1 cellular context compared by ENCODE assay signal in genomic region chr2:16226942-16227664, GRCh38.
TF ChIP-seq lines count a peak whose summit lies in the region.

No MANE protein-coding gene starts in this region.

TF ChIP-seq in HepG2, 621 proteins besides CTCF, POLR2A, EP300 and RAD21 (continued from another document):
- TF ChIP-seq DZIP1 (CRISPR knock-in tag; IDR thresholded peaks at IDR 0.05): no peak
- TF ChIP-seq ZNF382 (CRISPR knock-in tag; IDR thresholded peaks at IDR 0.05; ENCODE audit: borderline replicate concordance): no peak
- TF ChIP-seq PAX8 (CRISPR knock-in tag; IDR thresholded peaks at IDR 0.05; ENCODE audit: borderline replicate concordance): no peak
- TF ChIP-seq HIVEP1 (CRISPR knock-in tag; IDR thresholded peaks at IDR 0.05): no peak
- no peak for TF ChIP-seq ZNF556 (CRISPR knock-in tag; IDR thresholded peaks at IDR 0.05; ENCODE audit: borderline replicate concordance)
- TF ChIP-seq FOXA1 (IDR thresholded peaks at IDR 0.05): no peak
- TF ChIP-seq FOXA1 (CRISPR knock-in tag; IDR thresholded peaks at IDR 0.05): no peak
- no peak for TF ChIP-seq ZNF709 (CRISPR knock-in tag; IDR thresholded peaks at IDR 0.05)
